In genomic region chr2:128661955-128662564, GRCh38 we compare ENCODE assay signal across 16 cellular contexts.
"Had no signal": no experiment of that assay in that cellular context is flagged by ENCODE, and none has a peak within 500 bp of the region (broad histone marks: within the 10 kb centered on the region; RNA-seq: fewer than 3 reads in every experiment).

No MANE protein-coding gene starts in this region.

- H3K4me1 Mint-ChIP-seq: central memory CD8-positive, alpha-beta T cell; natural killer cell; stimulated activated memory B cell treated with anti-CD40 and anti-IgM and Interleukin-4, amounts not matched to agents 10 μg/mL and 1 μg/mL and 100 μg/mL, for 72 hours had no signal

- H3K36me3 Mint-ChIP-seq: activated naive CD4-positive, alpha-beta T cell treated with anti-CD3 and anti-CD28 coated beads, Interleukin-2, amount 50 U/mL, for 72 hours; natural killer cell had no signal

- H3K9me3 Mint-ChIP-seq: activated naive CD4-positive, alpha-beta T cell treated with anti-CD3 and anti-CD28 coated beads, Interleukin-2, amount 50 U/mL, for 72 hours; central memory CD8-positive, alpha-beta T cell; natural killer cell had no signal

- H3K27ac Mint-ChIP-seq: activated naive CD4-positive, alpha-beta T cell treated with anti-CD3 and anti-CD28 coated beads, Interleukin-2, amount 50 U/mL, for 72 hours; natural killer cell; stimulated activated memory B cell treated with anti-CD40 and anti-IgM and Interleukin-4, amounts not matched to agents 10 μg/mL and 1 μg/mL and 100 μg/mL, for 72 hours had no signal

- H3K4me3 Mint-ChIP-seq: central memory CD8-positive, alpha-beta T cell; natural killer cell; stimulated activated memory B cell treated with anti-CD40 and anti-IgM and Interleukin-4, amounts not matched to agents 10 μg/mL and 1 μg/mL and 100 μg/mL, for 72 hours had no signal

- DNase-seq: activated CD4-positive, alpha-beta T cell treated with anti-CD3 and anti-CD28 coated beads for 48 hours; activated T-cell treated with anti-CD3 and anti-CD28 coated beads for 4 hours; amniotic stem cell; body of pancreas; effector memory CD4-positive, alpha-beta T cell; hypothalamus; mammary epithelial cell; mucosa of descending colon; natural killer cell; nucleus accumbens; substantia nigra; T-helper 1 cell; trophoblast cell had no signal
